In the genomic region with DNA sequence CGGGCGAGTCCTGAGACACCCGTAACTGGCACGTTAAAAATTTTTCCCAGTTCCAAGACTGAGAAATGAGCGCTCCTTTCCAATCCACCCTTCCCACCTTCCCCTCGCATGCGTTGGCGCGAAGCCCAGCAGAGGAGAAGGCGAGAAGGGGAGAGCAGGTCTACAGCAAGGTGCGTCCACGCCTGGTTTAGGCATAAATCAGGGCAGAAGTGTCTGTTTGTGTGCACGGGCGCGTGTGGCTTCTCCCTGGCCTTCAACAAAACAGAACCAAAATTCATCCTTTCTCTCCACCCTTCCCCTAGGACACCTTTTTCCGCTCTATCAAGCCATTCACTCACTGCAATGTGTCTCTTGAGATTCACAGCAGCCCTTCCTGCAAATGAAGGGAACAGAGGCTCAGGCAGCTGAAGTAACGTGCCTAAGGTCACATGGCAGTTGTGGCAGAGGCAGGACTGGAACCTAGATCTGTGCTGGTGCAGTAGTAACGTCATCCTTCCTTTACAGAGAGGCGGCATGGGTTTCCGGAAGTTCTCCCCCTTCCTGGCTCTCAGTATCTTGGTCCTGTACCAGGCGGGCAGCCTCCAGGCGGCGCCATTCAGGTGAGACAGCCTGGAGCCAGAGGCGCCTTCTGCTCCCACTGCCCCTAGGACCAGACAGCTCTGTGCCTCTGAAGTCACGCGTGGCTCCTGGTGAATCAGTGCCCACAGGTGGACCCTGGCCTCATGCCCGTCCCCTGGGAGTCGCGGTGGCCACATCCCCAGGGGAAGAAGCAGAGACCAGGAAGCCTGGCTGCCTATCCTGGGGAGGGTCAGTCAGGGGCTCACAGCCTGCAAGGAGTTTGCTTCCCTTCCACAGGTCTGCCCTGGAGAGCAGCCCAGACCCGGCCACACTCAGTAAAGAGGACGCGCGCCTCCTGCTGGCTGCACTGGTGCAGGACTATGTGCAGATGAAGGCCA, we compare ENCODE assay signal across 8 cellular contexts. TPM values are rescaled to one million over a fixed set of nuclear protein-coding genes. Genes with fewer than 3 reads are reported as not detected.
DNase-seq lines count a peak whose midpoint lies in the region; ATAC-seq lines count a peak whose summit lies in the region.

No MANE protein-coding gene starts in this region.

- no peaks in the 10 kb centered on the region for H3K36me3 ChIP-seq in muscle layer of duodenum (ENCODE audit: control insufficient read depth in 1 of 2, insufficient read depth in 2 of 2, low read length in 2 of 2)

- H3K4me1 ChIP-seq in muscle layer of duodenum (ENCODE audit: control insufficient read depth in 1 of 2, insufficient read depth in 2 of 2, low read length in 2 of 2) = peaks cover 0 to 21% of the 10 kb centered on the region in 2 donors

- H3K4me3 ChIP-seq in muscle layer of duodenum (ENCODE audit: low read depth in 1 of 2, low read length in 2 of 2) = peak overlapping the region; percentile 44 to 56

- ATAC-seq in GM21390 (IDR thresholded peaks at IDR 0.05; ENCODE audit: unreplicated experiment) (peak; percentile 94), esophagus mucosa (peak; percentile 90)

- H3K27me3 ChIP-seq in muscle layer of duodenum (ENCODE audit: low read depth, low read length) = peaks cover 34% of the 10 kb centered on the region

- H3K9me3 ChIP-seq in muscle layer of duodenum (ENCODE audit: control insufficient read depth in 1 of 2, low read length in 2 of 2) = no peaks in the 10 kb centered on the region

- no peak overlapping the region for H3K27ac ChIP-seq in muscle layer of duodenum (ENCODE audit: low read length)

- DNase-seq in COR-L47 (lab: John Stamatoyannopoulos, UW) (peak; percentile 84), HT1080 (ENCODE audit: low read depth) (peak; percentile 79), NOMO-1 treated with dmso at 0.1 percent for 144 hours (lab: John Stamatoyannopoulos, UW; ENCODE audit: unreplicated experiment) (peak; percentile 7)
- peak; percentile 96 for DNase-seq in activated CD8-positive, alpha-beta memory T cell treated with anti-CD3 and anti-CD28 coated beads, Interleukin-2, amount 50 U/mL, for 48 hours
- DNase-seq in stimulated activated CD8-positive, alpha-beta memory T cell treated with anti-CD3 and anti-CD28 coated beads, Interleukin-7, amount 100 ng/mL, for 4 hours (ENCODE audit: low read depth in 2 of 2) = peak; percentile 58 to 65

RNA-seq across cellular contexts. Expression of a gene that starts 1.1 kb away (rescaled TPM):
- 0.19 TPM in 1 of 2 replicates, not detected in the other for total RNA-seq in HT1080 (2014; rRNA removed; shearing (Covaris generic))
- polyA plus RNA-seq in HT1080 (2015; cell fraction: cytosol; rRNA removed) = 0.10 and 0.43 TPM in 2 replicates
- 0.60 TPM in 1 of 2 replicates, not detected in the other for polyA plus RNA-seq in HT1080 (2015; cell fraction: nucleus; rRNA removed)
- total RNA-seq in esophagus mucosa = not detected

RNA-seq across cellular contexts. Expression of a gene that starts 40.2 kb away (rescaled TPM):
- total RNA-seq in HT1080 (2014; rRNA removed; shearing (Covaris generic)) = 4.0 and 4.3 TPM in 2 replicates
- polyA plus RNA-seq in HT1080 (2015; cell fraction: cytosol; rRNA removed) = 5.5 and 7.2 TPM in 2 replicates
- polyA plus RNA-seq in HT1080 (2015; cell fraction: nucleus; rRNA removed) = 11.2 and 12.3 TPM in 2 replicates
- total RNA-seq in esophagus mucosa = 0.12 TPM

Comparison
In these comparisons a context has a peak if more than half of its experiments do, and no peak if none do; other contexts are left out.
1. DNase-seq: peak in every context shown above with its lines; median percentile 96 in activated CD8-positive, alpha-beta memory T cell treated with anti-CD3 and anti-CD28 coated beads, Interleukin-2, amount 50 U/mL, for 48 hours; 84 in COR-L47; 79 in HT1080; 62 in stimulated activated CD8-positive, alpha-beta memory T cell treated with anti-CD3 and anti-CD28 coated beads, Interleukin-7, amount 100 ng/mL, for 4 hours; 7 in NOMO-1 treated with dmso at 0.1 percent for 144 hours.